In the genomic region with DNA sequence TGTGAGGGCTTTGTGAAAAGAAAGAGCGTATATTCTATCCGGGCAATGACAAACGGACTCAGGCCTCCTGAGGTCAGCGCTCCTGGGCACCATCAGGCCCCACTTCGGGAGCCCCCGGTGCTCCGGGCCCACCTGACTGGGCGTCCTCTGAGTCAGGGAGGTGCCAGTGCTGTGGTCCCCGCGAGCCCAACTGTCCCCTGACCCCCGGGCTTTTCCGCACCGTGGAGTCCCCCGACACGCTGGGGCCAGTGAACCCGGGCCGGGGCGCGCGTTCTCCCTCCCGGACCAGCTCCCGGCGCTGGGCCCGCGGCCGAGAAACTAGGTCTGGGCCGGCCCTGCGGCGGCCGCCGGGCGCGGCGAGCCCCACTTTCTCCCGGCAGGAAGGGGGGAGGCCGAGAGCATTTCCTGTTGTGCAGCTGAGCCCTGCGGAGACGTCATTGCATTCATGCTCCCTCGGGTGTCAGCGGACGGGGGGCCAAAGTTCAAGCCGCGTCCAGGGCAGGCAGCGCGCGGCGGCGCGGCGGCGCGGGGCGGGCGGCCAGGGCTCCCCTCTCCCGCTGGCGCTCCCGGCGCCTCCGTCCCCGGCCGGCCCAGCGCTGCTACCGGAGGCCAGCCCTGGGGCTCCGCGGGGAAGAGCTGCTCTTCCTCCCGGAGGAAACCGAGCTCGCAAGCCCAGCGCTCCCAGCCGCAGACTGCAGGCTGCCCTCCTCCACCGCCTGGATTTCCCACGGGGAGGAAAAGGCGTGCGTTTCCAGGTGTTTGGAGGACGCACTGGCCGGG, we compare ENCODE assay signal across 8 cellular contexts. TPM values are rescaled to one million over a fixed set of nuclear protein-coding genes. Genes with fewer than 3 reads are reported as not detected.
DNase-seq lines count a peak whose midpoint lies in the region; ATAC-seq, FAIRE-seq and TF ChIP-seq lines count a peak whose summit lies in the region.

No MANE protein-coding gene starts in this region.

- BruUV-seq in K562 (replicated peaks; lab: Mats Ljungman, UMichigan), result no TSS peak

- H3K4me3 ChIP-seq in K562, result peak overlapping the region; percentile 33

- ATAC-seq in GM19463 (IDR thresholded peaks at IDR 0.05; ENCODE audit: unreplicated experiment) (peak; percentile 96), HG03558 (IDR thresholded peaks at IDR 0.05; ENCODE audit: extremely low read depth, unreplicated experiment) (peak; percentile 70), K562 (peak; percentile 86)

- no peaks in the 10 kb centered on the region for H3K36me3 ChIP-seq in K562 (ENCODE audit: control insufficient read depth, insufficient read depth, low read length)

- no peaks in the 10 kb centered on the region for H3K9me3 ChIP-seq in K562 (replicated peaks; ENCODE audit: control insufficient read depth, insufficient read depth, low read depth, low read length)

- CTCF ChIA-PET in K562 (lab: Yijun Ruan, JAX; ENCODE audit: low intra/inter-chr PET ratio), result interaction anchor here (0.6 kb wide), 1 partner anchor 14 kb away, joined by 3 read pairs; no protein-coding TSS in a partner anchor

- intact Hi-C loops in K562 (cut with micrococcal nuclease), result loop anchor here (10.0 kb wide), 1 partner anchor 348 kb away; no protein-coding TSS in a partner anchor

- H2AFZ ChIP-seq in K562 (ENCODE audit: low read depth, low read length), result peak overlapping the region; percentile 69

- POLR2A ChIA-PET in K562 (lab: Yijun Ruan, JAX), result interaction anchor here (0.7 kb wide), 1 partner anchor 564 kb away, joined by 3 read pairs; no protein-coding TSS in a partner anchor

- H3K4me2 ChIP-seq in K562 (ENCODE audit: insufficient read depth, low read length), result peak overlapping the region; percentile 66

- H3K79me2 ChIP-seq in K562 (ENCODE audit: control insufficient read depth, insufficient read depth, low read length), result no peaks in the 10 kb centered on the region

- H3K27ac ChIP-seq in K562 (ENCODE audit: extremely low read depth, low read depth, low read length), result no peak overlapping the region

- no peaks in the 10 kb centered on the region for H3K9me1 ChIP-seq in K562 (ENCODE audit: control insufficient read depth, insufficient read depth, low read length)

- H3K4me1 ChIP-seq in K562 (replicated peaks in 1 of 2; ENCODE audit: control insufficient read depth in 2 of 2, insufficient read depth in 2 of 2, low read length in 2 of 2), result peaks cover 0 to 10% of the 10 kb centered on the region in 2 experiments; a peak in 3 of 5 replicates

- no peaks in the 10 kb centered on the region for H4K20me1 ChIP-seq in K562 (replicated peaks; ENCODE audit: control insufficient read depth, insufficient read depth, low read length)

- no peak for TF ChIP-seq POLR2A in K562 (conservative IDR thresholded peaks at IDR 0.05)

- no peak for TF ChIP-seq CTCF in K562 (IDR thresholded peaks at IDR 0.05 in 2 of 3, conservative IDR thresholded peaks at IDR 0.05 in 1 of 3; ENCODE audit: insufficient read depth in 2 of 3, low read depth in 1 of 3, low read length in 3 of 3)

- no peak for TF ChIP-seq EP300 in K562 (IDR thresholded peaks at IDR 0.05; ENCODE audit: low read length)

- in situ Hi-C loops in K562 (cut with MboI), result no loop called here

- no peak for TF ChIP-seq RAD21 in K562 (CRISPR knock-in tag; conservative IDR thresholded peaks at IDR 0.05 in 1 of 2, IDR thresholded peaks at IDR 0.05 in 1 of 2)

- 11% methylated on average over 52 of the region's 76 CpGs for WGBS in K562 (ENCODE audit: insufficient coverage, low coverage, missing lambda C conversion rate)

- DNase-seq in DMS53 (lab: John Stamatoyannopoulos, UW), result peak; percentile 84
- peak; percentile 60 for DNase-seq in T-helper 9 cell
- peak; percentile 18 to 60 (median 38) for DNase-seq in K562 (ENCODE audit: extremely low read depth in 1 of 4, low spot score in 3 of 4)
- peak; percentile 25 to 90 (median 77) for DNase-seq in hypothalamus (lab: John Stamatoyannopoulos, UW)
- peak; percentile 85 for DNase-seq in retina
- DNase-seq in KG1 (lab: John Stamatoyannopoulos, UW), result no peak

- no peak for FAIRE-seq in K562 (lab: Jason Lieb, UNC)

- H3K9ac ChIP-seq in K562 (ENCODE audit: insufficient read depth in 1 of 2, low read depth in 2 of 2, low read length in 2 of 2), result peak overlapping the region in 1 of 2 experiments; percentile 82; a peak in 2 of 4 replicates

- peaks cover 18 to 22% of the 10 kb centered on the region in 2 experiments for H3K27me3 ChIP-seq in K562 (ENCODE audit: control insufficient read depth in 2 of 2, insufficient read depth in 2 of 2, low read length in 2 of 2)

TF ChIP-seq in K562, 482 proteins besides CTCF, POLR2A, EP300 and RAD21 (continues in another document):
- TF ChIP-seq RBFOX2 (IDR thresholded peaks at IDR 0.05; ENCODE audit: low read depth, low read length) (peak; percentile 29; the same call in 1 of the 2 replicates), SIRT6 (IDR thresholded peaks at IDR 0.05; ENCODE audit: low read depth, low read length) (no peak), HDAC6 (IDR thresholded peaks at IDR 0.05; ENCODE audit: low read depth, low read length) (peak; percentile 77), RBBP5 (IDR thresholded peaks at IDR 0.05; ENCODE audit: borderline replicate concordance, insufficient read depth, low read length, poor library complexity, severe bottlenecking) (peak; percentile 82), SRSF7 (optimal IDR thresholded peaks at IDR 0.05; ENCODE audit: low read depth, low read length) (no peak)
- TF ChIP-seq, protein P1, sequence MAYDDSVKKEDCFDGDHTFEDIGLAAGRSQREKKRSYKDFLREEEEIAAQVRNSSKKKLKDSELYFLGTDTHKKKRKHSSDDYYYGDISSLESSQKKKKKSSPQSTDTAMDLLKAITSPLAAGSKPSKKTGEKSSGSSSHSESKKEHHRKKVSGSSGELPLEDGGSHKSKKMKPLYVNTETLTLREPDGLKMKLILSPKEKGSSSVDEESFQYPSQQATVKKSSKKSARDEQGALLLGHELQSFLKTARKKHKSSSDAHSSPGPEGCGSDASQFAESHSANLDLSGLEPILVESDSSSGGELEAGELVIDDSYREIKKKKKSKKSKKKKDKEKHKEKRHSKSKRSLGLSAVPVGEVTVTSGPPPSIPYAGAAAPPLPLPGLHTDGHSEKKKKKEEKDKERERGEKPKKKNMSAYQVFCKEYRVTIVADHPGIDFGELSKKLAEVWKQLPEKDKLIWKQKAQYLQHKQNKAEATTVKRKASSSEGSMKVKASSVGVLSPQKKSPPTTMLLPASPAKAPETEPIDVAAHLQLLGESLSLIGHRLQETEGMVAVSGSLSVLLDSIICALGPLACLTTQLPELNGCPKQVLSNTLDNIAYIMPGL (CRISPR knock-in tag; IDR thresholded peaks at IDR 0.05), result no peak
- TF ChIP-seq, protein P2, sequence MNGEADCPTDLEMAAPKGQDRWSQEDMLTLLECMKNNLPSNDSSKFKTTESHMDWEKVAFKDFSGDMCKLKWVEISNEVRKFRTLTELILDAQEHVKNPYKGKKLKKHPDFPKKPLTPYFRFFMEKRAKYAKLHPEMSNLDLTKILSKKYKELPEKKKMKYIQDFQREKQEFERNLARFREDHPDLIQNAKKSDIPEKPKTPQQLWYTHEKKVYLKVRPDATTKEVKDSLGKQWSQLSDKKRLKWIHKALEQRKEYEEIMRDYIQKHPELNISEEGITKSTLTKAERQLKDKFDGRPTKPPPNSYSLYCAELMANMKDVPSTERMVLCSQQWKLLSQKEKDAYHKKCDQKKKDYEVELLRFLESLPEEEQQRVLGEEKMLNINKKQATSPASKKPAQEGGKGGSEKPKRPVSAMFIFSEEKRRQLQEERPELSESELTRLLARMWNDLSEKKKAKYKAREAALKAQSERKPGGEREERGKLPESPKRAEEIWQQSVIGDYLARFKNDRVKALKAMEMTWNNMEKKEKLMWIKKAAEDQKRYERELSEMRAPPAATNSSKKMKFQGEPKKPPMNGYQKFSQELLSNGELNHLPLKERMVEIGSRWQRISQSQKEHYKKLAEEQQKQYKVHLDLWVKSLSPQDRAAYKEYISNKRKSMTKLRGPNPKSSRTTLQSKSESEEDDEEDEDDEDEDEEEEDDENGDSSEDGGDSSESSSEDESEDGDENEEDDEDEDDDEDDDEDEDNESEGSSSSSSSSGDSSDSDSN (IDR thresholded peaks at IDR 0.05; ENCODE audit: borderline replicate concordance in 1 of 2, low read depth in 2 of 2, low read length in 2 of 2), result peak; percentile 31 to 69; a peak in 1 of 4 replicates
- TF ChIP-seq, protein P3, sequence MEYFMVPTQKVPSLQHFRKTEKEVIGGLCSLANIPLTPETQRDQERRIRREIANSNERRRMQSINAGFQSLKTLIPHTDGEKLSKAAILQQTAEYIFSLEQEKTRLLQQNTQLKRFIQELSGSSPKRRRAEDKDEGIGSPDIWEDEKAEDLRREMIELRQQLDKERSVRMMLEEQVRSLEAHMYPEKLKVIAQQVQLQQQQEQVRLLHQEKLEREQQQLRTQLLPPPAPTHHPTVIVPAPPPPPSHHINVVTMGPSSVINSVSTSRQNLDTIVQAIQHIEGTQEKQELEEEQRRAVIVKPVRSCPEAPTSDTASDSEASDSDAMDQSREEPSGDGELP (CRISPR knock-in tag; IDR thresholded peaks at IDR 0.05; ENCODE audit: borderline replicate concordance), result peak; percentile 55; the same call in 1 of the 2 replicates

RNA-seq across cellular contexts. Expression of a gene that starts 18.3 kb away (rescaled TPM):
- 0.97 and 1.3 TPM in 2 replicates for total RNA-seq in K562 (2011; cell fraction: chromatin; rRNA removed; ENCODE audit: low replicate concordance)
- total RNA-seq in K562 (2011; cell fraction: nucleolus; rRNA removed), result 0.26 and 0.33 TPM in 2 replicates
- 0.44 and 0.69 TPM in 2 replicates for total RNA-seq in K562 (2011; cell fraction: nucleoplasm; rRNA removed)
- 0.18 and 0.29 TPM in 2 replicates for total RNA-seq in K562 (2014; rRNA removed)
- 0.40 and 0.48 TPM in 2 replicates for total RNA-seq in K562 (2014; rRNA removed; fragmentation: Illumina TruSeq; extraction: Trizol)
- total RNA-seq in K562 (2015; rRNA removed; fragmentation: Illumina TruSeq; extraction: Trizol), result 0.45 and 0.47 TPM in 2 replicates
- 0.42 and 0.69 TPM in 2 replicates for total RNA-seq in K562 (2021)
- polyA plus RNA-seq in K562 (2011; rRNA removed), result 1.2 and 1.4 TPM in 2 replicates
- polyA plus RNA-seq in K562 (2011; cell fraction: cytosol; rRNA removed), result 0.50 and 0.52 TPM in 2 replicates
- polyA plus RNA-seq in K562 (2011; cell fraction: nucleus; rRNA removed), result 1.5 and 1.9 TPM in 2 replicates
- polyA plus RNA-seq in K562 (2012), result 0.36 and 0.40 TPM in 2 replicates
- 0.28 and 0.31 TPM in 2 replicates for polyA plus RNA-seq in K562 (2014; fragmentation: Illumina TruSeq; extraction: Trizol)
- under 1 TPM; under 0.01 to 0.04 TPM for polyA plus RNA-seq in K562 (2014; fragmentation: Nextera tagmentation; extraction: Ambion mirVana)
- polyA plus RNA-seq in K562 (2014; rRNA removed), result 0.15 and 0.43 TPM in 2 replicates
- polyA minus RNA-seq in K562 (2011; rRNA and poly(A)+ RNA removed), result 2.5 and 2.8 TPM in 2 replicates
- 1.2 and 1.3 TPM in 2 replicates for polyA minus RNA-seq in K562 (2011; cell fraction: cytosol; rRNA and poly(A)+ RNA removed)
- 1.6 and 2.3 TPM in 2 replicates for polyA minus RNA-seq in K562 (2011; cell fraction: nucleus; rRNA and poly(A)+ RNA removed)
